Comparison of ENCODE assay signal across 1 cellular context in the genomic region with DNA sequence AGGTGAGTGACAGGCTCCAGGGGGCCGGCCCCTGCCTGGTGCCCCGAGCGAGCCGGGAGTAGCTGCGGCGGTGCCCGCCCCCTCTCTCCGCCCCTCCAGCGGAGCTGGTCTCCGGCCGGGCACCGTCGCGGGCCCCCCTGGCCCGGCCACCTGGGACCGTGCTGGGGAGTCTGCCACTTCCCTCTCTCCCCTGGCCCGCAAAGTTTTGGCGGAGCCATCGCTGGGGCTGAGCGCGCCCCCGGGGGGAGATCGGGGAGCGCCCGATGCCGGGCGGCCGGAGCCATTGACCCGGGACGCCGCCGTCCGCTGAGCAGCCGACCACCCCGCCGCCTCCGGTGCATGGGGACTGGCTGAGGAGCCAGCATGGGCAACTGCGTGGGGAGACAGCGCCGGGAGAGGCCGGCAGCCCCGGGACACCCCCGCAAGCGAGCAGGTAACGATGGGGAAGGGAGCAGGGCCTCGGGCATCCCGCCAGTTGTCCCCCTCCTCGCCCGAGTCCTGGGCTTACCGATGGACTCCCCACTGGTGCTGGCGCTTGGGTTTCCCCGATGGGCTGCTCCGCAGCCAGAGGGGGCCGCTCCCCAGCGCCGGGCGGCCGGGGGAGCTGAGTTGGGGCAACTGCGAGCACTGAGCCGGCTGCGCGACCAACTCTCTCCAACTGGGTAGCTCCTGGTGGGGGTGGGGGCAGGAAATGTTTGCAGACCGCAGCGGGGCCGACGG.
TF ChIP-seq lines count a peak whose summit lies in the region.

A gene with protein sequence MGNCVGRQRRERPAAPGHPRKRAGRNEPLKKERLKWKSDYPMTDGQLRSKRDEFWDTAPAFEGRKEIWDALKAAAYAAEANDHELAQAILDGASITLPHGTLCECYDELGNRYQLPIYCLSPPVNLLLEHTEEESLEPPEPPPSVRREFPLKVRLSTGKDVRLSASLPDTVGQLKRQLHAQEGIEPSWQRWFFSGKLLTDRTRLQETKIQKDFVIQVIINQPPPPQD (plus strand): TSS at position 84 of the 720 bp plus-strand sequence. CDS start 280 bp downstream, at position 364.

TF ChIP-seq in IMR-90, 13 proteins besides CTCF, POLR2A, EP300 and RAD21 (continued from another document):
- 0 out of 2 replicates have a peak, but pooled peaks have one; percentile 23 for TF ChIP-seq MXI1 (IDR thresholded peaks at IDR 0.05; ENCODE audit: borderline replicate concordance, low read depth, low read length)
